ENCODE assay signal across 16 cellular contexts in genomic region chr14:21022686-21023085, GRCh38. TPM values are rescaled to one million over a fixed set of nuclear protein-coding genes. Genes with fewer than 3 reads are reported as not detected.
DNase-seq lines count a peak whose midpoint lies in the region; ATAC-seq and TF ChIP-seq lines count a peak whose summit lies in the region.
"Had no signal": no experiment of that assay in that cellular context is flagged by ENCODE, and none has a peak within 500 bp of the region (broad histone marks: within the 10 kb centered on the region; RNA-seq: fewer than 3 reads in every experiment).

No MANE protein-coding gene starts in this region.

- H3K9me3 ChIP-seq in BLaER1 treated with 17β-estradiol and CSF1 and Interleukin-3, amounts not matched to agents 10 nM and 100 nM (replicated peaks in 1 of 11), result no peaks in the 10 kb centered on the region
- no peaks in the 10 kb centered on the region for H3K9me3 ChIP-seq in hepatocyte (ENCODE audit: low read depth)
- H3K9me3 ChIP-seq in parathyroid adenoma (ENCODE audit: control insufficient read depth, low read length), result no peaks in the 10 kb centered on the region
- H3K9me3 ChIP-seq in neuronal stem cell (replicated peaks in 1 of 2; ENCODE audit: control insufficient read depth in 2 of 2, insufficient read depth in 1 of 2, low read depth in 1 of 2, low read length in 2 of 2), result peaks cover 0 to 6% of the 10 kb centered on the region in 2 donors
- H3K9me3 ChIP-seq: left lung had no signal

- no peak overlapping the region for H2BK120ac ChIP-seq in neuronal stem cell (ENCODE audit: low read depth, low read length)

- no peak overlapping the region for H2BK5ac ChIP-seq in neuronal stem cell (ENCODE audit: low read length)

- no peak for ATAC-seq in T-cell (replicated peaks in 1 of 4)
- no peak for ATAC-seq in GM18909 (IDR thresholded peaks at IDR 0.05; ENCODE audit: poor library complexity, unreplicated experiment)
- no peak for ATAC-seq in GM19351 (IDR thresholded peaks at IDR 0.05; ENCODE audit: unreplicated experiment)
- ATAC-seq: left lung had no signal

- no peak overlapping the region for H2AK5ac ChIP-seq in neuronal stem cell (ENCODE audit: low read depth, low read length)

- H3K27ac ChIP-seq in BLaER1 treated with 17β-estradiol and CSF1 and Interleukin-3, amounts not matched to agents 10 nM and 100 nM, result no peak overlapping the region
- H3K27ac ChIP-seq in hepatocyte (no peak overlapping the region), parathyroid adenoma (peak overlapping the region; percentile 87), neuronal stem cell (replicated peaks; ENCODE audit: low read length) (no peak overlapping the region)
- H3K27ac ChIP-seq: HL-60 had no signal

- CTCF ChIA-PET in T-cell (lab: Charles Lee), result interaction anchor here in 1 of 2 donors (0.7 kb wide), 1 partner anchor 8 kb away, joined by 3 read pairs; no protein-coding TSS in a partner anchor

- H3K79me2 ChIP-seq in hepatocyte, result peaks cover 14% of the 10 kb centered on the region
- peaks cover 12% of the 10 kb centered on the region for H3K79me2 ChIP-seq in parathyroid adenoma

- H3K4me3 ChIP-seq in BLaER1 treated with 17β-estradiol and CSF1 and Interleukin-3, amounts not matched to agents 10 nM and 100 nM, result no peak overlapping the region
- H3K4me3 ChIP-seq in hepatocyte (no peak overlapping the region), parathyroid adenoma (ENCODE audit: low read depth, low read length) (peak overlapping the region; percentile 92), neuronal stem cell (ENCODE audit: low read length in 2 of 2) (no peak overlapping the region)

- H3K9me2 ChIP-seq in hepatocyte (replicated peaks; ENCODE audit: insufficient read depth), result no peaks in the 10 kb centered on the region

- no peak overlapping the region for H4K8ac ChIP-seq in neuronal stem cell (ENCODE audit: low read depth, low read length)

- H3K4me1 Mint-ChIP-seq in T-cell, result peaks cover 18 to 25% (median 18%) of the 10 kb centered on the region in 3 donors

- H3K23ac ChIP-seq in neuronal stem cell (ENCODE audit: low read depth, low read length, poor library complexity), result no peak overlapping the region

- H2AFZ ChIP-seq in hepatocyte (no peak overlapping the region), parathyroid adenoma (no peak overlapping the region), neuronal stem cell (ENCODE audit: low read length) (no peak overlapping the region)

- peaks cover 19 to 51% (median 36%) of the 10 kb centered on the region in 10 experiments for H3K4me1 ChIP-seq in BLaER1 treated with 17β-estradiol and CSF1 and Interleukin-3, amounts not matched to agents 10 nM and 100 nM
- H3K4me1 ChIP-seq in hepatocyte (ENCODE audit: insufficient read depth) (peaks cover 16% of the 10 kb centered on the region), parathyroid adenoma (peaks cover 20% of the 10 kb centered on the region), neuronal stem cell (ENCODE audit: control insufficient read depth in 2 of 2, insufficient read depth in 1 of 2, low read depth in 1 of 2, low read length in 2 of 2) (peaks cover 4 to 13% of the 10 kb centered on the region in 2 donors)

- H3K27me3 Mint-ChIP-seq in T-cell, result peaks cover 0 to 2% of the 10 kb centered on the region in 2 donors

- H3K36me3 ChIP-seq in BLaER1 treated with 17β-estradiol and CSF1 and Interleukin-3, amounts not matched to agents 10 nM and 100 nM, result peaks cover 0 to 15% (median 0%) of the 10 kb centered on the region in 11 experiments; a peak in 8 of 22 replicates
- H3K36me3 ChIP-seq in hepatocyte (replicated peaks; ENCODE audit: insufficient read depth, low read depth) (no peaks in the 10 kb centered on the region), parathyroid adenoma (ENCODE audit: control insufficient read depth, insufficient read depth, low read length) (no peaks in the 10 kb centered on the region), neuronal stem cell (replicated peaks in 1 of 2; ENCODE audit: control insufficient read depth in 2 of 2, insufficient read depth in 2 of 2, low read length in 2 of 2) (no peaks in the 10 kb centered on the region)

- no peak overlapping the region for H3K9ac ChIP-seq in BLaER1 treated with 17β-estradiol and CSF1 and Interleukin-3, amounts not matched to agents 10 nM and 100 nM
- H3K9ac ChIP-seq in parathyroid adenoma (no peak overlapping the region), neuronal stem cell (ENCODE audit: low read depth, low read length, poor library complexity) (no peak overlapping the region)

- H3K18ac ChIP-seq in neuronal stem cell (ENCODE audit: low read length), result no peak overlapping the region

- no peaks in the 10 kb centered on the region for H3K79me1 ChIP-seq in neuronal stem cell (ENCODE audit: low read depth, low read length)

- no peak for DNase-seq in T-cell
- no peak for DNase-seq in hepatocyte (ENCODE audit: low spot score)
- no peak for DNase-seq in neuronal stem cell (ENCODE audit: low spot score)
- no peak for DNase-seq in GM03348 (ENCODE audit: low spot score)
- DNase-seq: activated CD8-positive, alpha-beta memory T cell treated with anti-CD3 and anti-CD28 coated beads, Interleukin-2, amount 50 U/mL, for 48 hours; AML-193; effector CD4-positive, alpha-beta T cell; left lung; NCI-H2081; SHP77 had no signal

- no peaks in the 10 kb centered on the region for H4K20me1 ChIP-seq in BLaER1 treated with 17β-estradiol and CSF1 and Interleukin-3, amounts not matched to agents 10 nM and 100 nM
- H4K20me1 ChIP-seq in hepatocyte (ENCODE audit: insufficient read depth, poor library complexity, severe bottlenecking), result no peaks in the 10 kb centered on the region

- no peak overlapping the region for H2BK12ac ChIP-seq in neuronal stem cell (ENCODE audit: low read length)

- no peak for TF ChIP-seq CTCF in hepatocyte (IDR thresholded peaks at IDR 0.05; ENCODE audit: poor library complexity)
- no peak for TF ChIP-seq CTCF in parathyroid adenoma (IDR thresholded peaks at IDR 0.05)

- peak overlapping the region in 9 of 11 experiments; percentile 6 to 100 (median 98); a peak in 12 of 22 replicates for H3K4me2 ChIP-seq in BLaER1 treated with 17β-estradiol and CSF1 and Interleukin-3, amounts not matched to agents 10 nM and 100 nM
- H3K4me2 ChIP-seq in hepatocyte (peak overlapping the region; percentile 94), parathyroid adenoma (ENCODE audit: low read length) (peak overlapping the region; percentile 95), neuronal stem cell (ENCODE audit: insufficient read depth, low read length, poor library complexity, severe bottlenecking) (no peak overlapping the region)

- no peak overlapping the region for H3K27ac Mint-ChIP-seq in T-cell

- no peak overlapping the region for H3K4ac ChIP-seq in neuronal stem cell (ENCODE audit: low read length)

- H4K91ac ChIP-seq in neuronal stem cell (ENCODE audit: low read depth, low read length, poor library complexity), result no peak overlapping the region

- no peaks in the 10 kb centered on the region for H3K9me3 Mint-ChIP-seq in T-cell

- peaks cover 24% of the 10 kb centered on the region for H3K36me3 Mint-ChIP-seq in T-cell

- WGBS in hepatocyte (ENCODE audit: low lambda C conversion rate, missing lambda C conversion rate), result 87% methylated on average over 5 of the region's 5 CpGs
- WGBS in neuronal stem cell (ENCODE audit: extremely low coverage in 2 of 2, insufficient read length in 2 of 2, insufficient replicate concordance in 1 of 2), 2 donors, result no CpG with 5 or more reads among the region's 5 CpGs

- H3K27me3 ChIP-seq in BLaER1 treated with 17β-estradiol and CSF1 and Interleukin-3, amounts not matched to agents 10 nM and 100 nM, result peaks cover 0 to 19% (median 8%) of the 10 kb centered on the region in 11 experiments; a peak in 10 of 22 replicates
- H3K27me3 ChIP-seq in hepatocyte (no peaks in the 10 kb centered on the region), parathyroid adenoma (ENCODE audit: control insufficient read depth, insufficient read depth, low read length) (no peaks in the 10 kb centered on the region), neuronal stem cell (ENCODE audit: control insufficient read depth in 3 of 3, insufficient read depth in 3 of 3, low read depth in 1 of 3, low read length in 3 of 3) (peaks cover 8 to 77% (median 36%) of the 10 kb centered on the region in 3 experiments)

- H3K4me3 Mint-ChIP-seq in T-cell, result peak overlapping the region; percentile 5 to 91 (median 89)

- no peak overlapping the region for H2BK15ac ChIP-seq in neuronal stem cell (ENCODE audit: low read length)

- POLR2A ChIA-PET in T-cell (lab: Charles Lee), result no interaction called here

- no peak overlapping the region for H3K14ac ChIP-seq in neuronal stem cell (ENCODE audit: low read length)

RNA-seq across cellular contexts. Expression of gene NDRG2, which starts 2.2 kb away (rescaled TPM):
- total RNA-seq in T-cell, result 10 to 100 TPM; 26.1 to 28.2 (median 27.1) TPM
- 92.0 and 114 TPM in 2 replicates for total RNA-seq in hepatocyte
- 108 and 112 TPM in 2 replicates for polyA plus RNA-seq in hepatocyte
- 2.3 TPM for polyA plus RNA-seq in neuronal stem cell (2013, experiment 1 of 2)
- 2.3 TPM for polyA plus RNA-seq in neuronal stem cell (2013, experiment 2 of 2)

RNA-seq across cellular contexts. Expression of gene TPPP2, which starts 7.3 kb away (rescaled TPM):
- not detected for total RNA-seq in T-cell
- not detected in 2 replicates for total RNA-seq in hepatocyte
- not detected in 2 replicates for polyA plus RNA-seq in hepatocyte
- not detected for polyA plus RNA-seq in neuronal stem cell (2013, experiment 1 of 2)
- polyA plus RNA-seq in neuronal stem cell (2013, experiment 2 of 2), result not detected
- total RNA-seq: glomerular endothelial cell, left lung had no signal

RNA-seq across cellular contexts. Expression of gene RNASE13, which starts 11.9 kb away (rescaled TPM):
- not detected for total RNA-seq in T-cell
- not detected in 2 replicates for total RNA-seq in hepatocyte
- not detected in 2 replicates for polyA plus RNA-seq in hepatocyte
- polyA plus RNA-seq in neuronal stem cell (2013, experiment 1 of 2), result 0.01 TPM
- polyA plus RNA-seq in neuronal stem cell (2013, experiment 2 of 2), result not detected
- total RNA-seq: glomerular endothelial cell, left lung had no signal

RNA-seq across cellular contexts. Expression of gene RNASE7, which starts 19.5 kb away (rescaled TPM):
- not detected for total RNA-seq in T-cell
- not detected in 2 replicates for total RNA-seq in hepatocyte
- not detected in 2 replicates for polyA plus RNA-seq in hepatocyte
- polyA plus RNA-seq in neuronal stem cell (2013, experiment 1 of 2), result not detected
- polyA plus RNA-seq in neuronal stem cell (2013, experiment 2 of 2), result not detected
- total RNA-seq: glomerular endothelial cell, left lung had no signal

RNA-seq across cellular contexts. Expression of gene SLC39A2, which starts 23.6 kb away (rescaled TPM):
- total RNA-seq in T-cell (under 1 TPM in 1 of 5 donors, not detected in 4; 0.35 TPM), hepatocyte (3.3 and 4.2 TPM in 2 replicates)
- 6.2 and 9.2 TPM in 2 replicates for polyA plus RNA-seq in hepatocyte
- 0.14 TPM for polyA plus RNA-seq in neuronal stem cell (2013, experiment 1 of 2)
- 0.08 TPM for polyA plus RNA-seq in neuronal stem cell (2013, experiment 2 of 2)
- total RNA-seq: glomerular endothelial cell had no signal
